17 cellular contexts compared by ENCODE assay signal in genomic region chr3:134956395-134956794, GRCh38.
DNase-seq lines count a peak whose midpoint lies in the region; ATAC-seq lines count a peak whose summit lies in the region.
"Had no signal": no experiment of that assay in that cellular context is flagged by ENCODE, and none has a peak within 500 bp of the region (broad histone marks: within the 10 kb centered on the region; RNA-seq: fewer than 3 reads in every experiment).

No MANE protein-coding gene starts in this region.

- H4K20me1 ChIP-seq in Karpas-422 (ENCODE audit: insufficient read depth, low read depth, low read length) = no peaks in the 10 kb centered on the region

- H3K4me2 ChIP-seq in Karpas-422 (ENCODE audit: low read depth, low read length, poor library complexity, severe bottlenecking) = peak overlapping the region; percentile 54

- intact Hi-C loops in head of caudate nucleus (cut with DNase I) = no loop called here

- peak overlapping the region; percentile 59 for H3K9ac ChIP-seq in Karpas-422 (ENCODE audit: low read length)

- no peaks in the 10 kb centered on the region for H3K9me3 ChIP-seq in Karpas-422 (ENCODE audit: low read length)
- H3K9me3 ChIP-seq: neutrophil had no signal

- no peaks in the 10 kb centered on the region; the same call in 1 of the 2 replicates for H3K36me3 ChIP-seq in Karpas-422 (ENCODE audit: insufficient read depth, low read length)
- H3K36me3 ChIP-seq: neutrophil had no signal

- H3K4me1 ChIP-seq in Karpas-422 (ENCODE audit: low read length) = peaks cover 75% of the 10 kb centered on the region

- H3K9me2 ChIP-seq in Karpas-422 (replicated peaks; ENCODE audit: insufficient read depth, low read length) = no peaks in the 10 kb centered on the region

- H3K4me3 ChIP-seq in Karpas-422 (ENCODE audit: low read length) = 0 out of 2 replicates have a peak overlapping the region, but pooled peaks have one; percentile 14
- H3K4me3 ChIP-seq: SK-N-MC had no signal

- H3K27ac ChIP-seq in Karpas-422 (ENCODE audit: low read length) = peak overlapping the region; percentile 95
- H3K27ac ChIP-seq: HL-60, neutrophil, SK-N-MC had no signal

- no peaks in the 10 kb centered on the region for H3K27me3 ChIP-seq in Karpas-422 (ENCODE audit: low read length)
- H3K27me3 ChIP-seq: neutrophil had no signal

- no peaks in the 10 kb centered on the region for H3K79me2 ChIP-seq in Karpas-422 (ENCODE audit: low read length)

- ATAC-seq in GM18520 (IDR thresholded peaks at IDR 0.05; ENCODE audit: unreplicated experiment) = peak; percentile 72
- peak; percentile 62 for ATAC-seq in GM21423 (IDR thresholded peaks at IDR 0.05; ENCODE audit: unreplicated experiment)
- peak; percentile 71 for ATAC-seq in HG02885 (IDR thresholded peaks at IDR 0.05; ENCODE audit: poor library complexity, unreplicated experiment)
- no peak for ATAC-seq in HG03280 (IDR thresholded peaks at IDR 0.05; ENCODE audit: unreplicated experiment)
- ATAC-seq: activated T-helper 17 cell treated with anti-CD3 and anti-CD28 coated beads, Interleukin-2, amount 50 U/mL, for 72 hours had no signal

- DNase-seq in Karpas-422 (peak; percentile 90), head of caudate nucleus (no peak), HK-2 (ENCODE audit: unreplicated experiment) (no peak), NCI-H2107 treated with DMSO at 0.1 percent for 48 hours (lab: John Stamatoyannopoulos, UW; ENCODE audit: unreplicated experiment) (no peak)
- DNase-seq: amygdala, GF-D8, midbrain, NCI-H1417 treated with DMSO at 0.1 percent for 48 hours, NCI-H446 treated with DMSO at 0.1 percent for 48 hours had no signal

- no peak overlapping the region for H2AFZ ChIP-seq in Karpas-422 (ENCODE audit: low read length)
